8 cellular contexts compared by ENCODE assay signal in the genomic region with DNA sequence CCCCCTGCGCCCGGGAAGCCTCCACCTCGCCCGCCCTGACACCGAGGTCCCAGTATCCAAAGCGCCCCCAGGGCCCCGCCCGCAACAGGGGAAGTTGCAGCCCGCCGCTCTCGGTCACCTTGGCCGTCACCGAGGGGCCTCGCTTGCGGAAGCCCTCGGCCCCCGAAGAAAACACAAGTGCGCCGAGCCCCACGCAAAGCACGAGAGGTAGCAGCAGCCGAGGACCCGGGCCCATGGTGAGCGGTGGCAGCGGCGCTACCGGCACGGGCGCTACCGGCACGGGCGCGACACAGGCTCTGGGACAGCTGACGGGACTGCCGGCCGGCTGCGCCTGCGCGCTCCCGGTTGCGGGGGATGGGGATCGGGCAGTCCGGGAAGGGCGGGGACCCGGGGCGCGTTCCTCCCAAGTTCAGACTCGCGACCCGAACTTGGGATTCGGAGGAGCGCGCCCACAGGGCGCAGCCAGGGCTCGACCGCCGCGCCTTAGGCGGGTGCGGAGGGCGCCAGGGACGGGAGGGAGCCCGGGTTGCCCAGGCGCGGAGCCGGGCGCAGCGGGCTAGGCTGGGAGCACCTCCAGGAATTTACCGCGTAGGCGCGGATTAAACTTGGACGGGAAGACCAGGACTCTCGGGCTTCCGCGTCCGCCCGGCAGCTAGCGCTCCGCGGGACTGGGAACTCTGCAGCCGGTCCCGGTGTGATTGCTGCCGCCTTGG. TPM values are rescaled to one million over a fixed set of nuclear protein-coding genes. Genes with fewer than 3 reads are reported as not detected.
DNase-seq lines count a peak whose midpoint lies in the region; ATAC-seq and TF ChIP-seq lines count a peak whose summit lies in the region.

Gene PPIC, minus strand, starts transcription at position 335 of the 713 bp plus-strand sequence. Its CDS starts 100 bp downstream, at position 235.

- no peak within 1 kb of the TSS for H3K27ac ChIP-seq in adipose tissue (ENCODE audit: low read depth, low read length)
- H3K27ac ChIP-seq in neutrophil, result no peak within 1 kb of the TSS

- TF ChIP-seq CTCF in GM06990 (IDR thresholded peaks at IDR 0.05; ENCODE audit: insufficient read depth, low read length, poor library complexity, severe bottlenecking) (no peak), neutrophil (IDR thresholded peaks at IDR 0.05) (no peak)

- H3K4me3 ChIP-seq in GM06990 (replicated peaks; ENCODE audit: low read depth, low read length) (peak within 1 kb of the TSS; percentile 63), neutrophil (ENCODE audit: low read depth in 1 of 2, low read length in 1 of 2) (peak within 1 kb of the TSS; percentile 29 to 45)

- intact Hi-C loops in head of caudate nucleus (cut with DNase I), result no loop called here

- ATAC-seq in HG02610 (IDR thresholded peaks at IDR 0.05; ENCODE audit: unreplicated experiment) (peak; percentile 58), HG03097 (IDR thresholded peaks at IDR 0.05; ENCODE audit: low FRiP score, unreplicated experiment) (no peak)

- in situ Hi-C loops in ACHN (cut with HindIII; ENCODE audit: low pct_ligation_motif_present, low pct_unique_long_range_greater_than_20kb, low sequenced_read_pairs), result no loop called here

- peaks cover 2% of the 10 kb centered on the region; the same call in 1 of the 2 replicates for H3K27me3 ChIP-seq in GM06990 (replicated peaks; ENCODE audit: control insufficient read depth, insufficient read depth, low read length)
- H3K27me3 ChIP-seq in neutrophil, result peaks cover 100% of the 10 kb centered on the region

- WGBS in adipose tissue, 3 donors, result 0 to 1% (median 0%) methylated on average over 79 to 84 of the region's 84 CpGs

- no peaks in the 10 kb centered on the region for H3K36me3 ChIP-seq in GM06990 (ENCODE audit: control insufficient read depth, insufficient read depth, low read length)
- H3K36me3 ChIP-seq in neutrophil, result no peaks in the 10 kb centered on the region

- H3K9me3 ChIP-seq in neutrophil, result no peaks in the 10 kb centered on the region

- H3K4me1 ChIP-seq in neutrophil (ENCODE audit: control insufficient read depth in 1 of 2, insufficient read depth in 1 of 2, low read depth in 1 of 2, low read length in 1 of 2), result peaks cover 9 to 16% of the 10 kb centered on the region in 2 experiments

- peak; percentile 74 for DNase-seq in ACHN
- peak; percentile 30 for DNase-seq in GM06990 (ENCODE audit: extremely low read depth, insufficient read length)
- DNase-seq in NCI-H226, result peak; percentile 64
- peak in 41 of 42 donors; percentile 18 to 77 (median 56) for DNase-seq in head of caudate nucleus

RNA-seq across cellular contexts. Expression of gene PPIC, which starts in this region (rescaled TPM):
- polyA plus RNA-seq in adipose tissue, result 10 to 100 TPM; 22.5 to 34.6 (median 33.6) TPM
